ENCODE assay signal across 21 cellular contexts in genomic region chr10:61301560-61301959, GRCh38.
"Had no signal": no experiment of that assay in that cellular context is flagged by ENCODE, and none has a peak within 500 bp of the region (broad histone marks: within the 10 kb centered on the region; RNA-seq: fewer than 3 reads in every experiment).

No MANE protein-coding gene starts in this region.

- H3K4me1 ChIP-seq: left lung, right atrium auricular region, suprapubic skin had no signal

- H3K27ac ChIP-seq: adrenal gland, coronary artery, esophagus muscularis mucosa, left lung, neutrophil, right atrium auricular region, suprapubic skin had no signal

- H3K27ac Mint-ChIP-seq: activated CD4-positive, alpha-beta memory T cell treated with anti-CD3 and anti-CD28 coated beads, Interleukin-2, amount 10 ng/mL, durations not matched to agents 7 days and 5 days; activated T-cell treated with anti-CD3 and anti-CD28 coated beads, Interleukin-2, amount 50 U/mL, for 24 hours; naive thymus-derived CD8-positive, alpha-beta T cell; progenitor cell of endocrine pancreas; WTC11 had no signal

- H3K27me3 Mint-ChIP-seq: activated T-cell treated with anti-CD3 and anti-CD28 coated beads, Interleukin-2, amount 50 U/mL, for 24 hours; progenitor cell of endocrine pancreas had no signal

- ATAC-seq: left lung; naive thymus-derived CD8-positive, alpha-beta T cell; stimulated activated naive CD8-positive, alpha-beta T cell treated with anti-CD3 and anti-CD28 coated beads, Interleukin-15, Interleukin-2, amounts not matched to agents 100 U/mL and 50 U/mL, for 24 hours; WTC11 had no signal

- H3K4me1 Mint-ChIP-seq: activated CD4-positive, alpha-beta memory T cell treated with anti-CD3 and anti-CD28 coated beads, Interleukin-2, amount 10 ng/mL, durations not matched to agents 7 days and 5 days; naive thymus-derived CD8-positive, alpha-beta T cell; WTC11 had no signal

- H3K4me3 Mint-ChIP-seq: activated CD4-positive, alpha-beta memory T cell treated with anti-CD3 and anti-CD28 coated beads, Interleukin-2, amount 10 ng/mL, durations not matched to agents 7 days and 5 days; activated T-cell treated with anti-CD3 and anti-CD28 coated beads, Interleukin-2, amount 50 U/mL, for 24 hours; naive thymus-derived CD8-positive, alpha-beta T cell; WTC11 had no signal

- H3K4me3 ChIP-seq: adrenal gland, coronary artery, esophagus muscularis mucosa, left lung, right atrium auricular region, suprapubic skin had no signal

- DNase-seq: activated CD4-positive, alpha-beta memory T cell treated with anti-CD3 and anti-CD28 coated beads, Interleukin-2, amount 10 ng/mL, durations not matched to agents 7 days and 5 days; activated CD4-positive, alpha-beta T cell treated with anti-CD3 and anti-CD28 coated beads for 4 hours; activated effector memory CD4-positive, alpha-beta T cell treated with Interleukin-2 at 50 U/mL for 16 hours; activated naive CD4-positive, alpha-beta T cell treated with anti-CD3 and anti-CD28 coated beads, Interleukin-2, amount 50 U/mL, for 16 hours; activated T-cell treated with anti-CD3 and anti-CD28 coated beads, Interleukin-2, amount 50 U/mL, for 24 hours; adrenal gland; caudate nucleus; effector CD4-positive, alpha-beta T cell; left lung; mammary epithelial cell; naive thymus-derived CD8-positive, alpha-beta T cell; small intestine; stimulated activated naive CD8-positive, alpha-beta T cell treated with anti-CD3 and anti-CD28 coated beads, Interleukin-15, Interleukin-2, amounts not matched to agents 100 U/mL and 50 U/mL, for 24 hours; trophoblast cell had no signal

- H3K36me3 ChIP-seq: adrenal gland, esophagus muscularis mucosa, left lung, neutrophil, right atrium auricular region, suprapubic skin had no signal

- H3K9me3 ChIP-seq: adrenal gland, neutrophil, suprapubic skin had no signal

- H3K27me3 ChIP-seq: adrenal gland, esophagus muscularis mucosa, left lung, neutrophil, right atrium auricular region, suprapubic skin had no signal
